In the genomic region with DNA sequence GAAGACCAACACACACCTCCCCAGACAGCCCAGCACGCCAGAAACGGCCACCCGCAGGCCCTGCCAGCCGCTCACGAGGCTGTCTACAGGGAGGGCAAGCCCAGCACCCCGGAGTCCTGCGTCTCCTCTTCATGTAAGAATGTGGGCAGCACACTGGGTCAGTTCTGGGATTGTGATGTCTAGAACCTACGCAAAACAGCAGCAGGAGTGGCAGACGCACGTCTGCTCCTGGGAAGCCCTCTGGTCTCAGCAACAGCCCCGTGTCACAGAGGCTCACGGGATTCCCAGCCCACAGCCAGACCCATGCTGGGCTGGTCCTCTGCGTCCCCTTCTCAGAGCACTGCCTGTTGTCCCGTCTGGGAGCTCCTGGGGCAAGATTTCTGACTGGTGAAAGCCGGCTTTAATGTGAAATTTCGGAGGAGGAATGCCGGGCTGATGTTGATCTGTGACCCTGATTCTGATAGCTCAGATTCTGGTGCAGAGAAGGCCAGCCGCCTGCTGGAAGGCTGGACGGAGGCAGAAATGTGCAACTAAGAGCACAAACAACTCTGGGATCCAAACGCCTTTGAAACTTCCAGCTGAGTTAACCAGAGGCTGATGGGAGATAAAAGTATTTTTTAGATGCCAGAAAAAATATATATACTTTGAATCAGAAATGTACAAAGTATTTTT, we compare ENCODE assay signal across 14 cellular contexts. TPM values are rescaled to one million over a fixed set of nuclear protein-coding genes. Genes with fewer than 3 reads are reported as not detected.
A peak's percentile ranks its signal among the peaks of the same experiment; 100 is the strongest.
DNase-seq lines count a peak whose midpoint lies in the region; ATAC-seq and TF ChIP-seq lines count a peak whose summit lies in the region.
"Had no signal": no experiment of that assay in that cellular context is flagged by ENCODE, and none has a peak within 500 bp of the region (broad histone marks: within the 10 kb centered on the region; RNA-seq: fewer than 3 reads in every experiment).

No MANE protein-coding gene starts in this region.

- no peaks in the 10 kb centered on the region for H3K4me1 ChIP-seq in IMR-90 (ENCODE audit: control insufficient read depth, insufficient read depth, low read length)
- H3K4me1 ChIP-seq in left lung = peaks cover 0 to 5% of the 10 kb centered on the region in 2 donors

- POLR2A ChIA-PET in IMR-90 (lab: Charles Lee; ENCODE audit: unreplicated experiment) = no interaction called here

- BruUV-seq in IMR-90 (replicated peaks; lab: Mats Ljungman, UMichigan) = no TSS peak

- H4K20me1 ChIP-seq in IMR-90 (ENCODE audit: insufficient read depth, low read length) = no peaks in the 10 kb centered on the region

- peaks cover 7% of the 10 kb centered on the region; the same call in 1 of the 2 replicates for H3K9me1 ChIP-seq in IMR-90 (ENCODE audit: insufficient read depth, low read length)

- no peak overlapping the region for H4K91ac ChIP-seq in IMR-90 (ENCODE audit: insufficient read depth, low read depth, low read length)

- no peak overlapping the region for H3K56ac ChIP-seq in IMR-90 (ENCODE audit: extremely low read depth, insufficient read depth, low read length)

- no peak overlapping the region for H3K18ac ChIP-seq in IMR-90 (ENCODE audit: low read depth, low read length)

- no peak overlapping the region for H2BK20ac ChIP-seq in IMR-90 (ENCODE audit: low read depth, low read length)

- no peaks in the 10 kb centered on the region for H3K9me3 ChIP-seq in IMR-90 (ENCODE audit: control insufficient read depth, insufficient read depth, low read length)
- no peaks in the 10 kb centered on the region for H3K9me3 ChIP-seq in left lung

- DNase-seq in IMR-90 = no peak
- peak; percentile 67 for DNase-seq in coronary artery (ENCODE audit: low spot score)
- peak; percentile 56 for DNase-seq in left kidney (ENCODE audit: low read depth, low spot score)
- no peak for DNase-seq in sciatic nerve (ENCODE audit: low spot score)
- DNase-seq in left lung = no peak
- DNase-seq in substantia nigra (lab: John Stamatoyannopoulos, UW) = no peak
- DNase-seq in SKM-1 treated with dmso at 0.1 percent for 144 hours (lab: John Stamatoyannopoulos, UW; ENCODE audit: unreplicated experiment) = no peak
- no peak for DNase-seq in NCI-H226
- DNase-seq: activated CD4-positive, alpha-beta T cell treated with anti-CD3 and anti-CD28 coated beads for 48 hours; amniotic stem cell; NCI-H2107; stimulated activated CD4-positive, alpha-beta T cell treated with anti-CD3 and anti-CD28 coated beads, Interleukin-2, amount 100 ng/mL, for 24 hours; T1000 had no signal

- H2BK15ac ChIP-seq in IMR-90 (ENCODE audit: low read depth, low read length) = no peak overlapping the region

- in situ Hi-C loops in IMR-90 (cut with MboI; ENCODE audit: low sequenced_read_pairs) = no loop called here

- H3K14ac ChIP-seq in IMR-90 (replicated peaks; ENCODE audit: low read depth, low read length) = no peak overlapping the region

- H2BK5ac ChIP-seq in IMR-90 (ENCODE audit: low read depth, low read length, poor library complexity, severe bottlenecking) = no peak overlapping the region

- H3K36me3 ChIP-seq in IMR-90 (ENCODE audit: control insufficient read depth, insufficient read depth, low read length) (peaks cover 7% of the 10 kb centered on the region; the same call in 1 of the 2 replicates), left lung (peaks cover 0 to 8% of the 10 kb centered on the region in 2 donors)

- H4K8ac ChIP-seq in IMR-90 (ENCODE audit: low read depth in 2 of 2, low read length in 2 of 2) = no peak overlapping the region

- H2AK5ac ChIP-seq in IMR-90 (ENCODE audit: low read depth, low read length) = no peak overlapping the region

- no peak overlapping the region for H4K5ac ChIP-seq in IMR-90 (ENCODE audit: low read depth, low read length)

- H2AK9ac ChIP-seq in IMR-90 (replicated peaks; ENCODE audit: low read depth, low read length, poor library complexity) = no peak overlapping the region

- no peak for ATAC-seq in IMR-90 (ENCODE audit: low read depth)
- peak; percentile 57 for ATAC-seq in sciatic nerve
- ATAC-seq in left lung = no peak

- no peak overlapping the region for H3K23ac ChIP-seq in IMR-90 (ENCODE audit: low read depth, low read length)

- TF ChIP-seq RAD21 in IMR-90 (IDR thresholded peaks at IDR 0.05; ENCODE audit: low read length) = no peak

- H3K9ac ChIP-seq in IMR-90 (ENCODE audit: low read depth, low read length) = no peak overlapping the region

- H3K4ac ChIP-seq in IMR-90 (ENCODE audit: low read depth, low read length) = no peak overlapping the region

- CTCF ChIA-PET in IMR-90 (lab: Yijun Ruan, JAX) = interaction anchor here (1.0 kb wide), 1 partner anchor 59 kb away, joined by 3 read pairs; no protein-coding TSS in a partner anchor

- H3K4me3 ChIP-seq in IMR-90 (ENCODE audit: insufficient read depth, low read depth, low read length) (no peak overlapping the region), coronary artery (peak overlapping the region; percentile 36), left lung (no peak overlapping the region)

- no peak for TF ChIP-seq CTCF in IMR-90 (conservative IDR thresholded peaks at IDR 0.05; ENCODE audit: low read depth, low read length)
- no peak for TF ChIP-seq CTCF in coronary artery (IDR thresholded peaks at IDR 0.05)
- no peak for TF ChIP-seq CTCF in left lung (IDR thresholded peaks at IDR 0.05)

- no peak overlapping the region for H2BK120ac ChIP-seq in IMR-90 (ENCODE audit: low read depth, low read length)

- H3K27ac ChIP-seq in IMR-90 (ENCODE audit: insufficient read depth, low read length) (no peak overlapping the region), coronary artery (peak overlapping the region in 1 of 2 donors; percentile 52), left lung (no peak overlapping the region), substantia nigra (ENCODE audit: low read depth, low read length, poor library complexity, severe bottlenecking) (no peak overlapping the region)

- no peak overlapping the region for H3K4me2 ChIP-seq in IMR-90 (ENCODE audit: low read depth, low read length)

- WGBS in IMR-90 (ENCODE audit: extremely low coverage in 2 of 2, insufficient read length in 1 of 2), 2 experiments = 43% methylated on average over 5 of the region's 20 CpGs; no CpG with 5 or more reads in 1 of the 2 experiments

- H2AFZ ChIP-seq in IMR-90 (replicated peaks; ENCODE audit: low read length, poor library complexity) = peak overlapping the region; percentile 8

- H3K79me1 ChIP-seq in IMR-90 (ENCODE audit: low read depth in 1 of 2, low read length in 2 of 2) = no peaks in the 10 kb centered on the region; a peak in 1 of 4 replicates

- dilution Hi-C loops in IMR-90 (cut with HindIII; ENCODE audit: low sequenced_read_pairs, unreplicated experiment) = no loop called here

- TF ChIP-seq POLR2A in IMR-90 (IDR thresholded peaks at IDR 0.05; ENCODE audit: low read depth, low read length) = no peak

- intact Hi-C loops in IMR-90 (cut with micrococcal nuclease) (no loop called here), sciatic nerve (cut with DNase I) (no loop called here), left lung (cut with DNase I) (no loop called here)

- H3K27me3 ChIP-seq in IMR-90 (ENCODE audit: control insufficient read depth, insufficient read depth, low read length) = no peaks in the 10 kb centered on the region
- H3K27me3 ChIP-seq in left lung = no peaks in the 10 kb centered on the region

TF ChIP-seq in IMR-90, 13 proteins besides CTCF, POLR2A, EP300 and RAD21:
- TF ChIP-seq, protein P1, sequence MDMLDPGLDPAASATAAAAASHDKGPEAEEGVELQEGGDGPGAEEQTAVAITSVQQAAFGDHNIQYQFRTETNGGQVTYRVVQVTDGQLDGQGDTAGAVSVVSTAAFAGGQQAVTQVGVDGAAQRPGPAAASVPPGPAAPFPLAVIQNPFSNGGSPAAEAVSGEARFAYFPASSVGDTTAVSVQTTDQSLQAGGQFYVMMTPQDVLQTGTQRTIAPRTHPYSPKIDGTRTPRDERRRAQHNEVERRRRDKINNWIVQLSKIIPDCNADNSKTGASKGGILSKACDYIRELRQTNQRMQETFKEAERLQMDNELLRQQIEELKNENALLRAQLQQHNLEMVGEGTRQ (IDR thresholded peaks at IDR 0.05; ENCODE audit: low read depth, low read length) = no peak
- TF ChIP-seq RCOR1 (IDR thresholded peaks at IDR 0.05; ENCODE audit: insufficient replicate concordance, low read length) (no peak), MAZ (IDR thresholded peaks at IDR 0.05; ENCODE audit: borderline replicate concordance, low read depth, low read length) (no peak), SMC3 (IDR thresholded peaks at IDR 0.05; ENCODE audit: low read depth, low read length) (no peak), NFE2L2 (IDR thresholded peaks at IDR 0.05; ENCODE audit: low read depth, low read length) (no peak), CHD1 (IDR thresholded peaks at IDR 0.05; ENCODE audit: low read depth, low read length) (no peak)
TF ChIP-seq in IMR-90: peak in this region for 0.

RNA-seq across cellular contexts. Expression of a gene that starts 39.6 kb away (rescaled TPM):
- under 0.01 TPM in 2 replicates for total RNA-seq in IMR-90 (2012; rRNA removed)
- 0.03 and 0.07 TPM in 2 replicates for polyA plus RNA-seq in IMR-90 (2012; rRNA removed)
- polyA plus RNA-seq in IMR-90 (2012; cell fraction: cytosol; rRNA removed) = 0.04 and 0.51 TPM in 2 replicates
- polyA plus RNA-seq in IMR-90 (2012; cell fraction: nucleus; rRNA removed; ENCODE audit: low replicate concordance) = 0.13 and 0.33 TPM in 2 replicates
- 4.2 TPM for total RNA-seq in sciatic nerve
- total RNA-seq in left lung = 100 to 1,000 TPM in 1 of 2 donors, 10 to 100 TPM in 1; 32.6 to 107 TPM
- total RNA-seq: MCF 10A had no signal

Comparison
In these comparisons a context has a peak if more than half of its experiments do, and no peak if none do; other contexts are left out.
1. DNase-seq: peak in coronary artery (single experiment) and left kidney (single experiment); none in IMR-90 (single experiment), sciatic nerve (single experiment), left lung (0 of 2), substantia nigra (0 of 49), SKM-1 treated with dmso at 0.1 percent for 144 hours (single experiment) and NCI-H226 (single experiment).